In the genomic region with DNA sequence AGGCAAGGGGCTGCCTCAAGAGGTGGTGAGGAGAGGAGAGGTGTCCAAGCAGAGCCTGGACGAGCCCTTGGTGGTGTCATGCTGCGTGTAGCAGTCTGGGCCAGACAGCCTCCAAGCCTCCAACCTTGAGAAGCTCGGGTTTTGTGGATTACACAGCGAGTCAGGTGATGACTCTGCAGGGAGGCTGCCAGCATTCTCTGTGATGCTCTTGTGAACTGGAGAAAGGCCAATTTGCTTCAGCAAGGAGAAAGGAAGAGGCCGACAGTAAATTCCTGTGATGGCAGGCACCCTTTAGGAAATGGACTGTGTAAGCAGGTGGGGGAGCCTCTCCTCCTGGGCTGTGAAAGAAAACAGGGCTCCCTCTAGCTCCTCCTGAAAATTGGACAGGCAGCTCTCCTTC, we compare ENCODE assay signal across 10 cellular contexts. TPM values are rescaled to one million over a fixed set of nuclear protein-coding genes. Genes with fewer than 3 reads are reported as not detected.
A peak's percentile ranks its signal among the peaks of the same experiment; 100 is the strongest.
DNase-seq lines count a peak whose midpoint lies in the region; ATAC-seq and TF ChIP-seq lines count a peak whose summit lies in the region.
"Had no signal": no experiment of that assay in that cellular context is flagged by ENCODE, and none has a peak within 500 bp of the region (broad histone marks: within the 10 kb centered on the region; RNA-seq: fewer than 3 reads in every experiment).

No MANE protein-coding gene starts in this region.

- H3K27ac ChIP-seq in iPS DF 6.9 (ENCODE audit: low read length) = no peak overlapping the region
- H3K27ac ChIP-seq in CD8-positive, alpha-beta T cell (ENCODE audit: low read depth, low read length) = no peak overlapping the region

- peaks cover 30% of the 10 kb centered on the region for H3K4me1 Mint-ChIP-seq in WTC11
- no peaks in the 10 kb centered on the region for H3K4me1 Mint-ChIP-seq in CD8-positive, alpha-beta T cell (ENCODE audit: low read depth)

- H3K4me3 Mint-ChIP-seq in WTC11 = no peak overlapping the region; the same call in 1 of the 2 replicates
- H3K4me3 Mint-ChIP-seq in CD8-positive, alpha-beta T cell = no peak overlapping the region

- POLR2A ChIA-PET in WTC11 (lab: Charles Lee) = no interaction called here
- POLR2A ChIA-PET in CD8-positive, alpha-beta T cell (lab: Charles Lee) = no interaction called here

- ATAC-seq in WTC11 = peak; percentile 89
- ATAC-seq in CD8-positive, alpha-beta T cell = no peak
- ATAC-seq in GM18519 (IDR thresholded peaks at IDR 0.05; ENCODE audit: low FRiP score, unreplicated experiment) = no peak
- no peak for ATAC-seq in GM18867 (IDR thresholded peaks at IDR 0.05; ENCODE audit: unreplicated experiment)
- no peak for ATAC-seq in GM19395 (IDR thresholded peaks at IDR 0.05; ENCODE audit: unreplicated experiment)

- H3K36me3 ChIP-seq in iPS DF 6.9 (ENCODE audit: control insufficient read depth, insufficient read depth, low read length) = no peaks in the 10 kb centered on the region
- no peaks in the 10 kb centered on the region for H3K36me3 ChIP-seq in CD8-positive, alpha-beta T cell (ENCODE audit: insufficient read depth, low read length)

- peak overlapping the region; percentile 86 for H3K27ac Mint-ChIP-seq in WTC11
- H3K27ac Mint-ChIP-seq in CD8-positive, alpha-beta T cell = no peak overlapping the region

- no peak overlapping the region for H3K4me3 ChIP-seq in iPS DF 6.9 (ENCODE audit: low read length)
- H3K4me3 ChIP-seq in CD8-positive, alpha-beta T cell (ENCODE audit: low read depth, low read length) = no peak overlapping the region

- peaks cover 7% of the 10 kb centered on the region for H3K9me3 Mint-ChIP-seq in WTC11
- no peaks in the 10 kb centered on the region for H3K9me3 Mint-ChIP-seq in CD8-positive, alpha-beta T cell

- CTCF ChIA-PET in WTC11 (lab: Charles Lee) = interaction anchor here (0.8 to 1.4 kb wide), 3 partner anchors 33 to 163 kb away, joined by 3 to 4 read pairs (median 3); no protein-coding TSS in a partner anchor
- CTCF ChIA-PET in CD8-positive, alpha-beta T cell (lab: Charles Lee) = no interaction called here

- H3K4me1 ChIP-seq in iPS DF 6.9 (ENCODE audit: control insufficient read depth, insufficient read depth, low read length) = peaks cover 2% of the 10 kb centered on the region
- H3K4me1 ChIP-seq in CD8-positive, alpha-beta T cell (ENCODE audit: insufficient read depth, low read length) = no peaks in the 10 kb centered on the region

- DNase-seq in AG08396 (ENCODE audit: low spot score) (peak; percentile 50), HS-5 (ENCODE audit: low read depth) (peak; percentile 43), WTC11 (ENCODE audit: low spot score) (peak; percentile 31), iPS DF 6.9 (ENCODE audit: low read depth, low spot score) (peak; percentile 33)
- DNase-seq in CD8-positive, alpha-beta T cell = no peak
- DNase-seq: activated CD4-positive, alpha-beta T cell treated with anti-CD3 and anti-CD28 coated beads, Interleukin-2, amount 50 U/mL, for 4 hours; KG1 had no signal

- no peaks in the 10 kb centered on the region for H3K27me3 ChIP-seq in iPS DF 6.9 (ENCODE audit: control insufficient read depth, insufficient read depth, low read length)
- no peaks in the 10 kb centered on the region for H3K27me3 ChIP-seq in CD8-positive, alpha-beta T cell (ENCODE audit: insufficient read depth, low read length)

- no peak for TF ChIP-seq CTCF in WTC11 (IDR thresholded peaks at IDR 0.05)
- TF ChIP-seq CTCF in CD8-positive, alpha-beta T cell (IDR thresholded peaks at IDR 0.05) = no peak

- no peaks in the 10 kb centered on the region for H3K9me3 ChIP-seq in iPS DF 6.9 (ENCODE audit: control insufficient read depth, insufficient read depth, low read length)
- H3K9me3 ChIP-seq in CD8-positive, alpha-beta T cell (ENCODE audit: low read length) = no peaks in the 10 kb centered on the region

- intact Hi-C loops in CD8-positive, alpha-beta T cell (cut with DNase I, micrococcal nuclease) = no loop called here

- peaks cover 4% of the 10 kb centered on the region; the same call in 1 of the 2 replicates for H3K36me3 Mint-ChIP-seq in WTC11
- H3K36me3 Mint-ChIP-seq in CD8-positive, alpha-beta T cell = no peaks in the 10 kb centered on the region

- no CpG with 5 or more reads among the region's 5 CpGs for WGBS in iPS DF 6.9 (ENCODE audit: insufficient coverage, insufficient read length)

- no peaks in the 10 kb centered on the region for H3K27me3 Mint-ChIP-seq in WTC11 (ENCODE audit: low read depth)
- H3K27me3 Mint-ChIP-seq in CD8-positive, alpha-beta T cell (ENCODE audit: low read depth) = no peaks in the 10 kb centered on the region

TF ChIP-seq in WTC11, 78 proteins besides CTCF, POLR2A, EP300 and RAD21 (continues in another document):
- TF ChIP-seq, protein P1, sequence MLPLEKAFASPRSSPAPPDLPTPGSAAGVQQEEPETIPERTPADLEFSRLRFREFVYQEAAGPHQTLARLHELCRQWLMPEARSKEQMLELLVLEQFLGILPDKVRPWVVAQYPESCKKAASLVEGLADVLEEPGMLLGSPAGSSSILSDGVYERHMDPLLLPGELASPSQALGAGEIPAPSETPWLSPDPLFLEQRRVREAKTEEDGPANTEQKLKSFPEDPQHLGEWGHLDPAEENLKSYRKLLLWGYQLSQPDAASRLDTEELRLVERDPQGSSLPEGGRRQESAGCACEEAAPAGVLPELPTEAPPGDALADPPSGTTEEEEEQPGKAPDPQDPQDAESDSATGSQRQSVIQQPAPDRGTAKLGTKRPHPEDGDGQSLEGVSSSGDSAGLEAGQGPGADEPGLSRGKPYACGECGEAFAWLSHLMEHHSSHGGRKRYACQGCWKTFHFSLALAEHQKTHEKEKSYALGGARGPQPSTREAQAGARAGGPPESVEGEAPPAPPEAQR (CRISPR knock-in tag; IDR thresholded peaks at IDR 0.05) = no peak
- TF ChIP-seq ZNF138 (CRISPR knock-in tag; conservative IDR thresholded peaks at IDR 0.05) (no peak), PRRX2 (CRISPR knock-in tag; IDR thresholded peaks at IDR 0.05) (no peak), MYBL2 (CRISPR knock-in tag; IDR thresholded peaks at IDR 0.05) (no peak), NFATC4 (CRISPR knock-in tag; IDR thresholded peaks at IDR 0.05) (no peak), ZNF317 (CRISPR knock-in tag; IDR thresholded peaks at IDR 0.05; ENCODE audit: borderline replicate concordance, low read depth) (no peak)
- TF ChIP-seq, protein P2, sequence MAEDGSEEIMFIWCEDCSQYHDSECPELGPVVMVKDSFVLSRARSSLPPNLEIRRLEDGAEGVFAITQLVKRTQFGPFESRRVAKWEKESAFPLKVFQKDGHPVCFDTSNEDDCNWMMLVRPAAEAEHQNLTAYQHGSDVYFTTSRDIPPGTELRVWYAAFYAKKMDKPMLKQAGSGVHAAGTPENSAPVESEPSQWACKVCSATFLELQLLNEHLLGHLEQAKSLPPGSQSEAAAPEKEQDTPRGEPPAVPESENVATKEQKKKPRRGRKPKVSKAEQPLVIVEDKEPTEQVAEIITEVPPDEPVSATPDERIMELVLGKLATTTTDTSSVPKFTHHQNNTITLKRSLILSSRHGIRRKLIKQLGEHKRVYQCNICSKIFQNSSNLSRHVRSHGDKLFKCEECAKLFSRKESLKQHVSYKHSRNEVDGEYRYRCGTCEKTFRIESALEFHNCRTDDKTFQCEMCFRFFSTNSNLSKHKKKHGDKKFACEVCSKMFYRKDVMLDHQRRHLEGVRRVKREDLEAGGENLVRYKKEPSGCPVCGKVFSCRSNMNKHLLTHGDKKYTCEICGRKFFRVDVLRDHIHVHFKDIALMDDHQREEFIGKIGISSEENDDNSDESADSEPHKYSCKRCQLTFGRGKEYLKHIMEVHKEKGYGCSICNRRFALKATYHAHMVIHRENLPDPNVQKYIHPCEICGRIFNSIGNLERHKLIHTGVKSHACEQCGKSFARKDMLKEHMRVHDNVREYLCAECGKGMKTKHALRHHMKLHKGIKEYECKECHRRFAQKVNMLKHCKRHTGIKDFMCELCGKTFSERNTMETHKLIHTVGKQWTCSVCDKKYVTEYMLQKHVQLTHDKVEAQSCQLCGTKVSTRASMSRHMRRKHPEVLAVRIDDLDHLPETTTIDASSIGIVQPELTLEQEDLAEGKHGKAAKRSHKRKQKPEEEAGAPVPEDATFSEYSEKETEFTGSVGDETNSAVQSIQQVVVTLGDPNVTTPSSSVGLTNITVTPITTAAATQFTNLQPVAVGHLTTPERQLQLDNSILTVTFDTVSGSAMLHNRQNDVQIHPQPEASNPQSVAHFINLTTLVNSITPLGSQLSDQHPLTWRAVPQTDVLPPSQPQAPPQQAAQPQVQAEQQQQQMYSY (CRISPR knock-in tag; IDR thresholded peaks at IDR 0.05) = peak; percentile 75
- TF ChIP-seq, protein P3, sequence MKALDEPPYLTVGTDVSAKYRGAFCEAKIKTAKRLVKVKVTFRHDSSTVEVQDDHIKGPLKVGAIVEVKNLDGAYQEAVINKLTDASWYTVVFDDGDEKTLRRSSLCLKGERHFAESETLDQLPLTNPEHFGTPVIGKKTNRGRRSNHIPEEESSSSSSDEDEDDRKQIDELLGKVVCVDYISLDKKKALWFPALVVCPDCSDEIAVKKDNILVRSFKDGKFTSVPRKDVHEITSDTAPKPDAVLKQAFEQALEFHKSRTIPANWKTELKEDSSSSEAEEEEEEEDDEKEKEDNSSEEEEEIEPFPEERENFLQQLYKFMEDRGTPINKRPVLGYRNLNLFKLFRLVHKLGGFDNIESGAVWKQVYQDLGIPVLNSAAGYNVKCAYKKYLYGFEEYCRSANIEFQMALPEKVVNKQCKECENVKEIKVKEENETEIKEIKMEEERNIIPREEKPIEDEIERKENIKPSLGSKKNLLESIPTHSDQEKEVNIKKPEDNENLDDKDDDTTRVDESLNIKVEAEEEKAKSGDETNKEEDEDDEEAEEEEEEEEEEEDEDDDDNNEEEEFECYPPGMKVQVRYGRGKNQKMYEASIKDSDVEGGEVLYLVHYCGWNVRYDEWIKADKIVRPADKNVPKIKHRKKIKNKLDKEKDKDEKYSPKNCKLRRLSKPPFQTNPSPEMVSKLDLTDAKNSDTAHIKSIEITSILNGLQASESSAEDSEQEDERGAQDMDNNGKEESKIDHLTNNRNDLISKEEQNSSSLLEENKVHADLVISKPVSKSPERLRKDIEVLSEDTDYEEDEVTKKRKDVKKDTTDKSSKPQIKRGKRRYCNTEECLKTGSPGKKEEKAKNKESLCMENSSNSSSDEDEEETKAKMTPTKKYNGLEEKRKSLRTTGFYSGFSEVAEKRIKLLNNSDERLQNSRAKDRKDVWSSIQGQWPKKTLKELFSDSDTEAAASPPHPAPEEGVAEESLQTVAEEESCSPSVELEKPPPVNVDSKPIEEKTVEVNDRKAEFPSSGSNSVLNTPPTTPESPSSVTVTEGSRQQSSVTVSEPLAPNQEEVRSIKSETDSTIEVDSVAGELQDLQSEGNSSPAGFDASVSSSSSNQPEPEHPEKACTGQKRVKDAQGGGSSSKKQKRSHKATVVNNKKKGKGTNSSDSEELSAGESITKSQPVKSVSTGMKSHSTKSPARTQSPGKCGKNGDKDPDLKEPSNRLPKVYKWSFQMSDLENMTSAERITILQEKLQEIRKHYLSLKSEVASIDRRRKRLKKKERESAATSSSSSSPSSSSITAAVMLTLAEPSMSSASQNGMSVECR (CRISPR knock-in tag; IDR thresholded peaks at IDR 0.05; ENCODE audit: borderline replicate concordance) = no peak

RNA-seq across cellular contexts. Expression of a gene that starts 36.0 kb away (rescaled TPM):
- 9.4 to 10.5 TPM (median 9.6 TPM) in 3 replicates for total RNA-seq in WTC11 (2021)
- 1 to 10 TPM; 6.4 TPM for total RNA-seq in CD8-positive, alpha-beta T cell

RNA-seq across cellular contexts. Expression of a gene that starts 48.7 kb away (rescaled TPM):
- total RNA-seq in WTC11 (2021) = 310 to 395 TPM (median 312 TPM) in 3 replicates
- total RNA-seq in CD8-positive, alpha-beta T cell = 1 to 10 TPM; 4.3 to 6.3 TPM

Comparison
In these comparisons a context has a peak if more than half of its experiments do, and no peak if none do; other contexts are left out.
1. DNase-seq: peak in AG08396 (single experiment), HS-5 (single experiment), WTC11 (single experiment) and iPS DF 6.9 (single experiment); none in CD8-positive, alpha-beta T cell (0 of 7).
2. RNA of a gene that starts 48.7 kb away (total RNA-seq): 310 to 395 TPM in WTC11; 4.3 to 6.3 TPM in CD8-positive, alpha-beta T cell; every median in the first group is over 10 times any median in the second.